ENCODE assay signal across 26 cellular contexts in the genomic region with DNA sequence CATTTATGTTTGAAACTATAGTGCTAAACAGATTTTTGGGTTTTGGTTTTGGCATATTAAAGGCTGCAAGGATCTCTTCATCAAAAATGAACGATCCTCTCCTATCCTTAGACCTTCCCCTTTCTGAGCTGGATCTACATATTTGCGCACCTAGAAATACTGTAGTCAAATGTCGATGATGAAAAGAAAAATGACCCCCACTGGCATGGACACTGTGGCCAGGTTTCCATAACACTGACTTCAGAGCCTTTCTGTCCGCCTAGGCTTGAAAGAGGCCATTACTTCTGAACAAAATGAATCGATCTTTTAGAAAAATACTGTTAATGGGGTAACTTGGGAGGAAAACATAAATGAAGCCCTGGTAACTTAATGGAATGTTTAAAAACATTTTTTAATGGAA. TPM values are rescaled to one million over a fixed set of nuclear protein-coding genes. Genes with fewer than 3 reads are reported as not detected.
A peak's percentile ranks its signal among the peaks of the same experiment; 100 is the strongest.
DNase-seq lines count a peak whose midpoint lies in the region; ATAC-seq, FAIRE-seq and TF ChIP-seq lines count a peak whose summit lies in the region.
"Had no signal": no experiment of that assay in that cellular context is flagged by ENCODE, and none has a peak within 500 bp of the region (broad histone marks: within the 10 kb centered on the region; RNA-seq: fewer than 3 reads in every experiment).

No MANE protein-coding gene starts in this region.

- H3K79me2 ChIP-seq in parathyroid adenoma: peaks cover 9% of the 10 kb centered on the region

- H3K4me1 ChIP-seq in kidney (ENCODE audit: control insufficient read depth in 1 of 2, insufficient read depth in 1 of 2, low read depth in 1 of 2, low read length in 2 of 2): peaks cover 0 to 3% of the 10 kb centered on the region in 2 donors
- H3K4me1 ChIP-seq in parathyroid adenoma: peaks cover 17% of the 10 kb centered on the region
- H3K4me1 ChIP-seq: uterus had no signal

- H3K9ac ChIP-seq in kidney (ENCODE audit: low read length in 2 of 2) (no peak overlapping the region), parathyroid adenoma (no peak overlapping the region)

- no peak for ATAC-seq in GM19452 (IDR thresholded peaks at IDR 0.05; ENCODE audit: unreplicated experiment)
- no peak for ATAC-seq in HG02763 (IDR thresholded peaks at IDR 0.05; ENCODE audit: unreplicated experiment)
- ATAC-seq: body of pancreas; naive thymus-derived CD4-positive, alpha-beta T cell had no signal

- peak overlapping the region; percentile 10 for H2AFZ ChIP-seq in parathyroid adenoma

- intact Hi-C loops in kidney (cut with DNase I): no loop called here

- peak; percentile 82 for DNase-seq in NCI-H146 (lab: John Stamatoyannopoulos, UW)
- peak; percentile 20 to 43 for DNase-seq in cerebellar nuclear complex (lab: John Stamatoyannopoulos, UW)
- no peak for DNase-seq in kidney
- no peak for DNase-seq in NCI-H748 treated with DMSO at 0.1 percent for 48 hours (lab: John Stamatoyannopoulos, UW)
- DNase-seq in stimulated activated CD4-positive, alpha-beta T cell treated with anti-CD3 and anti-CD28 coated beads, Interleukin-12 subunit alpha, Interleukin-12 subunit beta, amount 100 ng/mL, for 4 hours: no peak
- DNase-seq: activated B cell treated with CpG ODN at 0.5 μM for 24 hours; activated CD4-positive, alpha-beta memory T cell treated with anti-CD3 and anti-CD28 coated beads for 36 hours; activated effector memory CD4-positive, alpha-beta T cell treated with Interleukin-2 at 50 U/mL for 16 hours; body of pancreas; foreskin fibroblast; islet precursor cell; MM.1S; naive thymus-derived CD4-positive, alpha-beta T cell; NCI-H1436 treated with DMSO at 0.1 percent for 48 hours; NCI-H2171; NCI-H524 treated with DMSO at 0.1 percent for 48 hours; RPMI8226; T-helper 9 cell; uterus had no signal

- peak overlapping the region; percentile 58 for H3K4me2 ChIP-seq in parathyroid adenoma (ENCODE audit: low read length)

- FAIRE-seq in kidney (lab: Jason Lieb, UNC): no peak
- FAIRE-seq: D721Med, H1 had no signal

- no peaks in the 10 kb centered on the region for H3K27me3 ChIP-seq in parathyroid adenoma (ENCODE audit: control insufficient read depth, insufficient read depth, low read length)
- H3K27me3 ChIP-seq: body of pancreas, uterus had no signal

- H3K27ac ChIP-seq in kidney (ENCODE audit: low read depth in 2 of 2, low read length in 2 of 2) (no peak overlapping the region), parathyroid adenoma (peak overlapping the region; percentile 50)
- H3K27ac ChIP-seq: body of pancreas, C4-2B, epithelial cell of prostate, uterus had no signal

- no peaks in the 10 kb centered on the region for H3K9me3 ChIP-seq in kidney (ENCODE audit: control insufficient read depth in 1 of 2, low read length in 2 of 2)
- no peaks in the 10 kb centered on the region for H3K9me3 ChIP-seq in parathyroid adenoma (ENCODE audit: control insufficient read depth, low read length)
- H3K9me3 ChIP-seq: body of pancreas, uterus had no signal

- H3K36me3 ChIP-seq in kidney (ENCODE audit: control insufficient read depth in 1 of 2, insufficient read depth in 2 of 2, low read length in 2 of 2): peaks cover 3 to 7% of the 10 kb centered on the region in 2 donors
- H3K36me3 ChIP-seq in parathyroid adenoma (ENCODE audit: control insufficient read depth, insufficient read depth, low read length): no peaks in the 10 kb centered on the region
- H3K36me3 ChIP-seq: uterus had no signal

- peak overlapping the region; percentile 57 to 73 for H3K4me3 ChIP-seq in kidney (ENCODE audit: low read length in 2 of 2)
- peak overlapping the region; percentile 93 for H3K4me3 ChIP-seq in parathyroid adenoma (ENCODE audit: low read depth, low read length)
- H3K4me3 ChIP-seq: body of pancreas, uterus had no signal

- TF ChIP-seq CTCF in kidney (IDR thresholded peaks at IDR 0.05; ENCODE audit: borderline replicate concordance, extremely low read depth, insufficient read depth): no peak
- TF ChIP-seq CTCF in parathyroid adenoma (IDR thresholded peaks at IDR 0.05): no peak

RNA-seq across cellular contexts. Expression of gene FLRT3, which starts 5.7 kb away (rescaled TPM):
- total RNA-seq in kidney: 70.3 TPM
- polyA plus RNA-seq in kidney (ENCODE audit: insufficient read depth, low read depth, low replicate concordance): 14.2 TPM
- total RNA-seq: activated B cell treated with CpG ODN at 0.5 μM for 24 hours; activated CD4-positive, alpha-beta memory T cell treated with anti-CD3 and anti-CD28 coated beads for 36 hours; naive thymus-derived CD4-positive, alpha-beta T cell had no signal
- polyA plus RNA-seq: naive thymus-derived CD4-positive, alpha-beta T cell had no signal

Comparison
In these comparisons a context has a peak if more than half of its experiments do, and no peak if none do; other contexts are left out.
1. DNase-seq: peak in NCI-H146 (single experiment) and cerebellar nuclear complex (2 of 2); none in kidney (single experiment), NCI-H748 treated with DMSO at 0.1 percent for 48 hours (single experiment) and stimulated activated CD4-positive, alpha-beta T cell treated with anti-CD3 and anti-CD28 coated beads, Interleukin-12 subunit alpha, Interleukin-12 subunit beta, amount 100 ng/mL, for 4 hours (single experiment).